Comparison of ENCODE assay signal across 8 cellular contexts in the genomic region with DNA sequence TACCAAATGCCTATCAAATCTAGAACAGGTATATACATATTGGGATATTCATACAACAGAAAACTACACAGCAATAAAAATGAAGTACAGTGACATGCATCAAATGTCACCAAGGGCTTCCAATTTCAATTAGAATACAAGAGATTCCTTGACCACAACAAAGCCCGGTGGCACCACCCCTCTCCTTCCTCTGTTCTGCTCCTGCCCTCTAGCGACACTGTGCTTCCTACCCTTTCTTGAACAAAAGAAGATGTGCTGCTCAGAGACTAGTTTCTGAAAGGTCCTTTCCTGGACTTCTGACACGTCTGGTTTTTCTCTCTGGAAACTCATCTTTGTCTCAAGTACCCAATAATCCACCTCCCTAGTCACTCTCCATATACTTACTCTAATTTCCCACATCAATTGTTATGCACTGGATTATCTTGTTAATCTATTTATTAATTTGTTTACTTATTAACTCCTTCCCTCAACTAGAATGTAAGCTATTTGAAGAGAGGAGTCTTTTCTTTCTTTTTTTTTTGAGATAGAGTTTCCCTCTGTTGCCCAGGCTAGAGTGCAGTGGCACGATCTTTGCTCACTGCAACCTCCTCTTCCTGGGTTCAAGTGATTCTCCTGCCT.
DNase-seq lines count a peak whose midpoint lies in the region; ATAC-seq and TF ChIP-seq lines count a peak whose summit lies in the region.

No MANE protein-coding gene starts in this region.

- DNase-seq in DMS 273 (lab: John Stamatoyannopoulos, UW; ENCODE audit: unreplicated experiment) (peak; percentile 38), DMS 273 treated with DMSO at 0.1 percent for 48 hours (lab: John Stamatoyannopoulos, UW) (no peak), MG63 (peak; percentile 26), WERI-Rb-1 (peak; percentile 72), foreskin melanocyte (peak; percentile 47), renal cortical epithelial cell (ENCODE audit: low read depth) (peak; percentile 63)

- H3K4me3 ChIP-seq in MG63: no peak overlapping the region
- no peak overlapping the region for H3K4me3 ChIP-seq in WERI-Rb-1 (ENCODE audit: low read depth, low read length)

- H3K36me3 ChIP-seq in MG63 (no peaks in the 10 kb centered on the region), WERI-Rb-1 (no peaks in the 10 kb centered on the region)

- no peak for ATAC-seq in HG03045 (IDR thresholded peaks at IDR 0.05; ENCODE audit: unreplicated experiment)
- no peak for ATAC-seq in GM18867 (IDR thresholded peaks at IDR 0.05; ENCODE audit: unreplicated experiment)

- no peaks in the 10 kb centered on the region for H3K27me3 ChIP-seq in MG63
- H3K27me3 ChIP-seq in WERI-Rb-1 (ENCODE audit: insufficient read depth, low read depth, severe bottlenecking): no peaks in the 10 kb centered on the region

- peak; percentile 81 for TF ChIP-seq CTCF in WERI-Rb-1 (IDR thresholded peaks at IDR 0.05; ENCODE audit: low read depth, low read length)

- H3K9me3 ChIP-seq in MG63: no peaks in the 10 kb centered on the region
- no peaks in the 10 kb centered on the region for H3K9me3 ChIP-seq in WERI-Rb-1 (ENCODE audit: severe bottlenecking)

- H3K27ac ChIP-seq in WERI-Rb-1: no peak overlapping the region
